Comparison of ENCODE assay signal across 12 cellular contexts in genomic region chr2:17355608-17356329, GRCh38.
DNase-seq lines count a peak whose midpoint lies in the region; ATAC-seq and TF ChIP-seq lines count a peak whose summit lies in the region.
"Had no signal": no experiment of that assay in that cellular context is flagged by ENCODE, and none has a peak within 500 bp of the region (broad histone marks: within the 10 kb centered on the region; RNA-seq: fewer than 3 reads in every experiment).

No MANE protein-coding gene starts in this region.

- H3K4me1 ChIP-seq in ACC112 (ENCODE audit: control insufficient read depth, insufficient read depth, low read length, unreplicated experiment), result no peaks in the 10 kb centered on the region
- H3K4me1 ChIP-seq in aorta (ENCODE audit: control insufficient read depth in 1 of 2, insufficient read depth in 2 of 2, low read length in 2 of 2), result no peaks in the 10 kb centered on the region

- DNase-seq in LHCN-M2 (ENCODE audit: low read depth), result peak; percentile 10
- DNase-seq in aorta, result no peak
- DNase-seq in activated naive CD4-positive, alpha-beta T cell (lab: John Stamatoyannopoulos, UW), result no peak
- DNase-seq in D341Med (ENCODE audit: low spot score), result no peak
- no peak for DNase-seq in brain microvascular endothelial cell
- DNase-seq: naive thymus-derived CD4-positive, alpha-beta T cell; stimulated activated CD4-positive, alpha-beta T cell treated with anti-CD3 and anti-CD28 coated beads, Interleukin-2, amount 100 ng/mL, for 24 hours; SW 1271 had no signal

- peak overlapping the region; percentile 51 for H2AFZ ChIP-seq in ACC112 (ENCODE audit: low read length, unreplicated experiment)

- H3K27me3 ChIP-seq in ACC112 (ENCODE audit: insufficient read depth, low read length) (no peaks in the 10 kb centered on the region), aorta (ENCODE audit: control insufficient read depth in 1 of 2, insufficient read depth in 2 of 2, low read length in 1 of 2) (peaks cover 0 to 2% of the 10 kb centered on the region in 2 donors), brain microvascular endothelial cell (replicated peaks) (no peaks in the 10 kb centered on the region)

- intact Hi-C loops in aorta (cut with DNase I), result no loop called here

- H3K27ac ChIP-seq in ACC112 (ENCODE audit: low read depth, low read length), result peak overlapping the region; percentile 21; the same call in 1 of the 2 replicates
- no peak overlapping the region for H3K27ac ChIP-seq in aorta (ENCODE audit: low read depth in 1 of 2, low read length in 2 of 2)
- H3K27ac ChIP-seq in brain microvascular endothelial cell, result no peak overlapping the region
- H3K27ac ChIP-seq: thoracic aorta had no signal

- TF ChIP-seq CTCF in brain microvascular endothelial cell (IDR thresholded peaks at IDR 0.05; ENCODE audit: low read depth, low read length, missing control alignments), result no peak

- H3K9me3 ChIP-seq in aorta (ENCODE audit: control insufficient read depth, low read length), result peaks cover 3% of the 10 kb centered on the region
- H3K9me3 ChIP-seq: thoracic aorta had no signal

- in situ Hi-C loops in brain microvascular endothelial cell (cut with HindIII; ENCODE audit: low pct_ligation_motif_present, low sequenced_read_pairs), result no loop called here

- ATAC-seq in GM19397 (IDR thresholded peaks at IDR 0.05; ENCODE audit: unreplicated experiment) (peak; percentile 83), HG02938 (IDR thresholded peaks at IDR 0.05; ENCODE audit: unreplicated experiment) (peak; percentile 97), aorta (ENCODE audit: low FRiP score) (no peak)
- ATAC-seq: naive thymus-derived CD4-positive, alpha-beta T cell had no signal

- H3K79me2 ChIP-seq in ACC112 (ENCODE audit: control insufficient read depth, insufficient read depth, low read length, unreplicated experiment), result no peaks in the 10 kb centered on the region

- H3K36me3 ChIP-seq in ACC112 (ENCODE audit: insufficient read depth, low read length) (no peaks in the 10 kb centered on the region), aorta (ENCODE audit: control insufficient read depth in 1 of 2, insufficient read depth in 2 of 2, low read length in 1 of 2) (no peaks in the 10 kb centered on the region), brain microvascular endothelial cell (replicated peaks) (no peaks in the 10 kb centered on the region)
- H3K36me3 ChIP-seq: thoracic aorta had no signal

- 59 to 67% methylated on average over 6 of the region's 6 CpGs for WGBS in aorta, 2 donors

- peak overlapping the region; percentile 7; the same call in 1 of the 2 replicates for H3K4me3 ChIP-seq in ACC112 (ENCODE audit: low read depth, low read length)
- H3K4me3 ChIP-seq in aorta (ENCODE audit: low read length in 2 of 2), result no peak overlapping the region
- no peak overlapping the region for H3K4me3 ChIP-seq in brain microvascular endothelial cell (ENCODE audit: low read depth, low read length)
- H3K4me3 ChIP-seq: thoracic aorta had no signal
